1 cellular context compared by ENCODE assay signal in genomic region chr20:25389858-25390537, GRCh38.
TF ChIP-seq lines count a peak whose summit lies in the region.

No MANE protein-coding gene starts in this region.

TF ChIP-seq in HepG2, 621 proteins besides CTCF, POLR2A, EP300 and RAD21 (continued from another document and continues in another):
- no peak for TF ChIP-seq PRDM10 (CRISPR knock-in tag; IDR thresholded peaks at IDR 0.05; ENCODE audit: low read depth)
- no peak for TF ChIP-seq FOXJ3 (CRISPR knock-in tag; IDR thresholded peaks at IDR 0.05; ENCODE audit: borderline replicate concordance)
- no peak; the same call in 1 of the 2 replicates for TF ChIP-seq XBP1 (CRISPR knock-in tag; IDR thresholded peaks at IDR 0.05)
- no peak for TF ChIP-seq ELF3 (CRISPR knock-in tag; IDR thresholded peaks at IDR 0.05)
- TF ChIP-seq USF2 (IDR thresholded peaks at IDR 0.05; ENCODE audit: low read depth, low read length), result no peak
- no peak for TF ChIP-seq USF2 (CRISPR knock-in tag; IDR thresholded peaks at IDR 0.05; ENCODE audit: borderline replicate concordance)
- no peak for TF ChIP-seq KLF11 (CRISPR knock-in tag; IDR thresholded peaks at IDR 0.05)
- no peak for TF ChIP-seq ZNF329 (CRISPR knock-in tag; IDR thresholded peaks at IDR 0.05; ENCODE audit: low read depth)
- no peak for TF ChIP-seq MIER3 (CRISPR knock-in tag; IDR thresholded peaks at IDR 0.05; ENCODE audit: borderline replicate concordance)
- TF ChIP-seq ZNF275 (CRISPR knock-in tag; IDR thresholded peaks at IDR 0.05; ENCODE audit: borderline replicate concordance), result peak; percentile 62; the same call in 1 of the 2 replicates
- peak; percentile 94 for TF ChIP-seq PATZ1 (CRISPR knock-in tag; IDR thresholded peaks at IDR 0.05)
- peak; percentile 94; the same call in 1 of the 2 replicates for TF ChIP-seq ARID2 (CRISPR knock-in tag; IDR thresholded peaks at IDR 0.05; ENCODE audit: borderline replicate concordance)
- peak; percentile 70; the same call in 1 of the 2 replicates for TF ChIP-seq ZNF281 (CRISPR knock-in tag; IDR thresholded peaks at IDR 0.05; ENCODE audit: borderline replicate concordance)
- TF ChIP-seq ZFP90 (CRISPR knock-in tag; IDR thresholded peaks at IDR 0.05; ENCODE audit: borderline replicate concordance), result peak; percentile 86; the same call in 1 of the 2 replicates
- peak; percentile 34; the same call in 1 of the 2 replicates for TF ChIP-seq TFDP2 (CRISPR knock-in tag; IDR thresholded peaks at IDR 0.05)
- peak; percentile 58; the same call in 1 of the 2 replicates for TF ChIP-seq KAT7 (CRISPR knock-in tag; IDR thresholded peaks at IDR 0.05; ENCODE audit: borderline replicate concordance)
- peak; percentile 43 for TF ChIP-seq SRSF1 (optimal IDR thresholded peaks at IDR 0.05; ENCODE audit: low read depth, low read length)
- TF ChIP-seq SOX13 (IDR thresholded peaks at IDR 0.05), result peak; percentile 26; the same call in 1 of the 2 replicates
- no peak; a peak in 1 of 4 replicates for TF ChIP-seq SOX13 (CRISPR knock-in tag; conservative IDR thresholded peaks at IDR 0.05 in 1 of 2, IDR thresholded peaks at IDR 0.05 in 1 of 2)
- 0 out of 2 replicates have a peak, but pooled peaks have one; percentile 56 for TF ChIP-seq JUNB (CRISPR knock-in tag; IDR thresholded peaks at IDR 0.05; ENCODE audit: borderline replicate concordance)
- no peak; the same call in none of the 2 replicates for TF ChIP-seq ZNF142 (CRISPR knock-in tag; IDR thresholded peaks at IDR 0.05)
- peak; percentile 73; the same call in 1 of the 2 replicates for TF ChIP-seq KDM2A (CRISPR knock-in tag; IDR thresholded peaks at IDR 0.05; ENCODE audit: borderline replicate concordance, low read depth)
- peak; percentile 91 for TF ChIP-seq TOPORS (CRISPR knock-in tag; IDR thresholded peaks at IDR 0.05)
- TF ChIP-seq ZMYM2 (CRISPR knock-in tag; IDR thresholded peaks at IDR 0.05), result peak; percentile 75
- peak; percentile 94; the same call in 1 of the 2 replicates for TF ChIP-seq DZIP1 (CRISPR knock-in tag; IDR thresholded peaks at IDR 0.05)
- no peak for TF ChIP-seq ZBTB26 (CRISPR knock-in tag; IDR thresholded peaks at IDR 0.05; ENCODE audit: borderline replicate concordance)
- TF ChIP-seq RARG (CRISPR knock-in tag; IDR thresholded peaks at IDR 0.05; ENCODE audit: low read depth), result no peak
- TF ChIP-seq ZBTB1 (CRISPR knock-in tag; IDR thresholded peaks at IDR 0.05; ENCODE audit: borderline replicate concordance), result peak; percentile 33; the same call in 1 of the 2 replicates
- TF ChIP-seq ZNF143 (CRISPR knock-in tag; IDR thresholded peaks at IDR 0.05), result no peak
- no peak for TF ChIP-seq NONO (IDR thresholded peaks at IDR 0.05)
- TF ChIP-seq NONO (CRISPR knock-in tag; conservative IDR thresholded peaks at IDR 0.05), result peak; percentile 77
